10 cellular contexts compared by ENCODE assay signal in the genomic region with DNA sequence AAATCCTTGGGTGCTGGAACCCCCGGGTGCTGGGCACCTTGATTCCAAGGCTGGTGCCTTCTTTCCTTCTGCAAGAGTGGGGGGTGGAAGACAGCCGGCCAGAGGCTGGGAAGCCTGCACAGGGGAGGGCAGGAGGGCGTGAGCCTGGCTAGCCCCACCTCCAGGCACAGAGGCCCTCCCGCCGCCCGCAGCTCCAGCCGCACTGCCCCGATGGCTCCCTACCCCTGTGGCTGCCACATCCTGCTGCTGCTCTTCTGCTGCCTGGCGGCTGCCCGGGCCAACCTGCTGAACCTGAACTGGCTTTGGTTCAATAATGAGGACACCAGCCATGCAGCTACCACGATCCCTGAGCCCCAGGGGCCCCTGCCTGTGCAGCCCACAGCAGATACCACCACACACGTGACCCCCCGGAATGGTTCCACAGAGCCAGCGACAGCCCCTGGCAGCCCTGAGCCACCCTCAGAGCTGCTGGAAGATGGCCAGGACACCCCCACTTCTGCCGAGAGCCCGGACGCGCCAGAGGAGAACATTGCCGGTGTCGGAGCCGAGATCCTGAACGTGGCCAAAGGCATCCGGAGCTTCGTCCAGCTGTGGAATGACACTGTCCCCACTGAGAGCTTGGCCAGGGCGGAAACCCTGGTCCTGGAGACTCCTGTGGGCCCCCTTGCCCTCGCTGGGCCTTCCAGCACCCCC. TPM values are rescaled to one million over a fixed set of nuclear protein-coding genes. Genes with fewer than 3 reads are reported as not detected.
DNase-seq lines count a peak whose midpoint lies in the region; ATAC-seq, FAIRE-seq and TF ChIP-seq lines count a peak whose summit lies in the region.
"Had no signal": no experiment of that assay in that cellular context is flagged by ENCODE, and none has a peak within 500 bp of the region (broad histone marks: within the 10 kb centered on the region; RNA-seq: fewer than 3 reads in every experiment).

No MANE protein-coding gene starts in this region.

- H3K4me2 ChIP-seq in astrocyte (ENCODE audit: low read length) = peak overlapping the region; percentile 67

- H3K27me3 ChIP-seq in astrocyte (ENCODE audit: insufficient read depth, low read length) = no peaks in the 10 kb centered on the region

- no peak for FAIRE-seq in astrocyte (lab: Jason Lieb, UNC)
- FAIRE-seq: A204.1, GM19239 had no signal

- TF ChIP-seq CTCF in astrocyte (IDR thresholded peaks at IDR 0.05; ENCODE audit: insufficient read depth, low read depth, low read length) (no peak), type B pancreatic cell (conservative IDR thresholded peaks at IDR 0.05) (no peak)

- DNase-seq in DMS153 (lab: John Stamatoyannopoulos, UW) = peak; percentile 31
- DNase-seq in DMS153 treated with DMSO at 0.1 percent for 48 hours (lab: John Stamatoyannopoulos, UW; ENCODE audit: unreplicated experiment) = no peak
- peak; percentile 25 for DNase-seq in astrocyte (ENCODE audit: low read depth)
- peak; percentile 77 for DNase-seq in iPS-NIHi11 (ENCODE audit: low spot score)
- no peak for DNase-seq in type B pancreatic cell (ENCODE audit: extremely low spot score, unreplicated experiment)
- DNase-seq in activated T-cell treated with anti-CD3 and anti-CD28 coated beads, Interleukin-2, amount 50 U/mL, for 4 hours = no peak
- DNase-seq in activated T-helper 2 cell treated with anti-CD3 and anti-CD28 coated beads, Interferon-gamma antibody, Interleukin-2, Interleukin-4, amounts not matched to agents 10 μg/mL and 5 μg/mL and 100 μg/mL, durations not matched to agents 14 hours and 24 hours and 36 hours (ENCODE audit: low spot score) = no peak

- H3K27ac Mint-ChIP-seq in astrocyte (ENCODE audit: unreplicated experiment) = peak overlapping the region; percentile 58
- no peak overlapping the region for H3K27ac Mint-ChIP-seq in type B pancreatic cell
- no peak overlapping the region for H3K27ac Mint-ChIP-seq in activated T-helper 2 cell treated with anti-CD3 and anti-CD28 coated beads, Interferon-gamma antibody, Interleukin-2, Interleukin-4, amounts not matched to agents 10 μg/mL and 5 μg/mL and 100 μg/mL, durations not matched to agents 14 hours and 24 hours and 36 hours

- no peak overlapping the region for H3K27ac ChIP-seq in astrocyte (ENCODE audit: low read depth, low read length)

- H3K9me3 Mint-ChIP-seq in astrocyte (ENCODE audit: unreplicated experiment) (no peaks in the 10 kb centered on the region), type B pancreatic cell (no peaks in the 10 kb centered on the region)
- H3K9me3 Mint-ChIP-seq in activated T-cell treated with anti-CD3 and anti-CD28 coated beads, Interleukin-2, amount 50 U/mL, for 4 hours = no peaks in the 10 kb centered on the region
- peaks cover 7% of the 10 kb centered on the region for H3K9me3 Mint-ChIP-seq in activated T-helper 2 cell treated with anti-CD3 and anti-CD28 coated beads, Interferon-gamma antibody, Interleukin-2, Interleukin-4, amounts not matched to agents 10 μg/mL and 5 μg/mL and 100 μg/mL, durations not matched to agents 14 hours and 24 hours and 36 hours

- H3K4me3 ChIP-seq in astrocyte (ENCODE audit: insufficient read depth, low read depth, low read length) = peak overlapping the region; percentile 28

- H3K9me3 ChIP-seq in astrocyte (ENCODE audit: insufficient read depth, low read depth, low read length) = no peaks in the 10 kb centered on the region

- H3K4me1 Mint-ChIP-seq in astrocyte (ENCODE audit: low read depth, unreplicated experiment) (peaks cover 20% of the 10 kb centered on the region), type B pancreatic cell (ENCODE audit: unreplicated experiment) (peaks cover 5% of the 10 kb centered on the region)
- H3K4me1 Mint-ChIP-seq in activated T-cell treated with anti-CD3 and anti-CD28 coated beads, Interleukin-2, amount 50 U/mL, for 4 hours (ENCODE audit: low read depth) = no peaks in the 10 kb centered on the region
- no peaks in the 10 kb centered on the region for H3K4me1 Mint-ChIP-seq in activated T-helper 2 cell treated with anti-CD3 and anti-CD28 coated beads, Interferon-gamma antibody, Interleukin-2, Interleukin-4, amounts not matched to agents 10 μg/mL and 5 μg/mL and 100 μg/mL, durations not matched to agents 14 hours and 24 hours and 36 hours (ENCODE audit: low read depth)

- H3K36me3 Mint-ChIP-seq in astrocyte (ENCODE audit: low read depth, unreplicated experiment) (peaks cover 8% of the 10 kb centered on the region), type B pancreatic cell (peaks cover 6% of the 10 kb centered on the region)
- H3K36me3 Mint-ChIP-seq in activated T-cell treated with anti-CD3 and anti-CD28 coated beads, Interleukin-2, amount 50 U/mL, for 4 hours (ENCODE audit: insufficient read depth) = no peaks in the 10 kb centered on the region
- H3K36me3 Mint-ChIP-seq in activated T-helper 2 cell treated with anti-CD3 and anti-CD28 coated beads, Interferon-gamma antibody, Interleukin-2, Interleukin-4, amounts not matched to agents 10 μg/mL and 5 μg/mL and 100 μg/mL, durations not matched to agents 14 hours and 24 hours and 36 hours (ENCODE audit: low read depth) = no peaks in the 10 kb centered on the region

- peaks cover 40% of the 10 kb centered on the region for H3K79me2 ChIP-seq in astrocyte (ENCODE audit: insufficient read depth, low read length)

- no peak for ATAC-seq in HG03175 (IDR thresholded peaks at IDR 0.05; ENCODE audit: unreplicated experiment)
- ATAC-seq in activated T-cell treated with anti-CD3 and anti-CD28 coated beads, Interleukin-2, amount 50 U/mL, for 4 hours = no peak

- H2AFZ ChIP-seq in astrocyte (ENCODE audit: low read depth, low read length) = no peak overlapping the region

- no peaks in the 10 kb centered on the region for H3K36me3 ChIP-seq in astrocyte (ENCODE audit: insufficient read depth, low read length)

- peaks cover 31% of the 10 kb centered on the region for H3K4me1 ChIP-seq in astrocyte (ENCODE audit: insufficient read depth, low read length)

- intact Hi-C loops in activated T-helper 2 cell treated with anti-CD3 and anti-CD28 coated beads, Interferon-gamma antibody, Interleukin-2, Interleukin-4, amounts not matched to agents 10 μg/mL and 5 μg/mL and 100 μg/mL, durations not matched to agents 14 hours and 24 hours and 36 hours (cut with micrococcal nuclease) = no loop called here

- H3K9ac ChIP-seq in astrocyte (ENCODE audit: low read length) = no peak overlapping the region

- H3K27me3 Mint-ChIP-seq in astrocyte (ENCODE audit: low read depth, unreplicated experiment) = no peaks in the 10 kb centered on the region
- H3K27me3 Mint-ChIP-seq in type B pancreatic cell = no peaks in the 10 kb centered on the region
- no peaks in the 10 kb centered on the region for H3K27me3 Mint-ChIP-seq in activated T-cell treated with anti-CD3 and anti-CD28 coated beads, Interleukin-2, amount 50 U/mL, for 4 hours (ENCODE audit: low read depth)
- no peaks in the 10 kb centered on the region for H3K27me3 Mint-ChIP-seq in activated T-helper 2 cell treated with anti-CD3 and anti-CD28 coated beads, Interferon-gamma antibody, Interleukin-2, Interleukin-4, amounts not matched to agents 10 μg/mL and 5 μg/mL and 100 μg/mL, durations not matched to agents 14 hours and 24 hours and 36 hours (ENCODE audit: low read depth)

- peaks cover 52% of the 10 kb centered on the region for H4K20me1 ChIP-seq in astrocyte (ENCODE audit: insufficient read depth, low read length)

- H3K4me3 Mint-ChIP-seq in astrocyte (ENCODE audit: unreplicated experiment) = no peak overlapping the region
- peak overlapping the region; percentile 14 for H3K4me3 Mint-ChIP-seq in type B pancreatic cell
- H3K4me3 Mint-ChIP-seq in activated T-cell treated with anti-CD3 and anti-CD28 coated beads, Interleukin-2, amount 50 U/mL, for 4 hours = no peak overlapping the region
- H3K4me3 Mint-ChIP-seq in activated T-helper 2 cell treated with anti-CD3 and anti-CD28 coated beads, Interferon-gamma antibody, Interleukin-2, Interleukin-4, amounts not matched to agents 10 μg/mL and 5 μg/mL and 100 μg/mL, durations not matched to agents 14 hours and 24 hours and 36 hours (ENCODE audit: low read depth) = no peak overlapping the region

RNA-seq across cellular contexts. Expression of gene COL18A1, which starts 50.5 kb away (rescaled TPM):
- total RNA-seq in astrocyte = 616 and 692 TPM in 2 replicates
- 150 and 168 TPM in 2 replicates for total RNA-seq in type B pancreatic cell (ENCODE audit: low replicate concordance)
- total RNA-seq in activated T-cell treated with anti-CD3 and anti-CD28 coated beads, Interleukin-2, amount 50 U/mL, for 4 hours = 10 to 100 TPM; 15.0 to 19.9 (median 15.4) TPM
- total RNA-seq in activated T-helper 2 cell treated with anti-CD3 and anti-CD28 coated beads, Interferon-gamma antibody, Interleukin-2, Interleukin-4, amounts not matched to agents 10 μg/mL and 5 μg/mL and 100 μg/mL, durations not matched to agents 14 hours and 24 hours and 36 hours = 2.9 and 3.4 TPM in 2 replicates

Comparison
In these comparisons a context has a peak if more than half of its experiments do, and no peak if none do; other contexts are left out.
1. DNase-seq: peak in DMS153 (single experiment), astrocyte (single experiment) and iPS-NIHi11 (single experiment); none in DMS153 treated with DMSO at 0.1 percent for 48 hours (single experiment), type B pancreatic cell (single experiment), activated T-cell treated with anti-CD3 and anti-CD28 coated beads, Interleukin-2, amount 50 U/mL, for 4 hours (single experiment) and activated T-helper 2 cell treated with anti-CD3 and anti-CD28 coated beads, Interferon-gamma antibody, Interleukin-2, Interleukin-4, amounts not matched to agents 10 μg/mL and 5 μg/mL and 100 μg/mL, durations not matched to agents 14 hours and 24 hours and 36 hours (single experiment).